In genomic region chr18:35691625-35692024, GRCh38 we compare ENCODE assay signal across 18 cellular contexts.
"Had no signal": no experiment of that assay in that cellular context is flagged by ENCODE, and none has a peak within 500 bp of the region (broad histone marks: within the 10 kb centered on the region; RNA-seq: fewer than 3 reads in every experiment).

No MANE protein-coding gene starts in this region.

- H3K27ac ChIP-seq: HL-60, SJSA1, SK-N-MC had no signal

- H3K4me1 ChIP-seq: SJSA1 had no signal

- H3K4me3 ChIP-seq: SJSA1, SK-N-MC had no signal

- H3K9me3 ChIP-seq: SJSA1 had no signal

- H3K27me3 ChIP-seq: SJSA1 had no signal

- FAIRE-seq: HTR-8/SVneo, RCC 7860 had no signal

- DNase-seq: KBM-7, MV-4-11, NCI-H1048, NCI-H1694, NCI-H187 treated with DMSO at 0.1 percent for 48 hours, NCI-H2029 treated with DMSO at 0.1 percent for 48 hours, NCI-H2107, NCI-H446 treated with DMSO at 0.1 percent for 48 hours, NCI-H526, NCI-H82, Right ventricle myocardium superior, RPMI8226, SIG-M5 had no signal
